Comparison of ENCODE assay signal across 19 cellular contexts in genomic region chr17:83183150-83183820, GRCh38.
A peak's percentile ranks its signal among the peaks of the same experiment; 100 is the strongest.
DNase-seq lines count a peak whose midpoint lies in the region; ATAC-seq, FAIRE-seq and TF ChIP-seq lines count a peak whose summit lies in the region.
"Had no signal": no experiment of that assay in that cellular context is flagged by ENCODE, and none has a peak within 500 bp of the region (broad histone marks: within the 10 kb centered on the region; RNA-seq: fewer than 3 reads in every experiment).

No MANE protein-coding gene starts in this region.

- H3K4me3 ChIP-seq in heart right ventricle, result no peak overlapping the region
- H3K4me3 ChIP-seq in H1 (ENCODE audit: extremely low read depth in 1 of 4, insufficient read depth in 2 of 4, low read depth in 3 of 4, low read length in 4 of 4), result no peak overlapping the region
- H3K4me3 ChIP-seq: HAP-1, heart left ventricle, upper lobe of left lung had no signal

- no peak overlapping the region for H3K4me2 ChIP-seq in H1 (ENCODE audit: insufficient read depth in 1 of 2, low read depth in 2 of 2, low read length in 2 of 2)

- CTCF ChIA-PET in H1 (lab: Charles Lee; ENCODE audit: partially characterized antibody), result no interaction called here

- H3K4me1 ChIP-seq in heart right ventricle (peaks cover 0 to 29% (median 13%) of the 10 kb centered on the region in 9 donors), H1 (replicated peaks in 1 of 4; ENCODE audit: control insufficient read depth in 3 of 4, insufficient read depth in 4 of 4, low read length in 3 of 4) (no peaks in the 10 kb centered on the region)
- H3K4me1 ChIP-seq: HAP-1 had no signal

- TF ChIP-seq CTCF in heart right ventricle (IDR thresholded peaks at IDR 0.05) (no peak), H1 (IDR thresholded peaks at IDR 0.05; ENCODE audit: control extremely low read depth in 1 of 3, insufficient read depth in 1 of 3, low read depth in 1 of 3, low read length in 3 of 3) (no peak)

- peak overlapping the region; percentile 27 for H3K4me3 Mint-ChIP-seq in natural killer cell treated with Interleukin-12 subunit alpha and Interleukin-12 subunit beta and Interleukin-15 and Interleukin-18, amount 100 ng/mL, for 72 hours
- no peak overlapping the region for H3K4me3 Mint-ChIP-seq in activated naive CD8-positive, alpha-beta T cell treated with anti-CD3 and anti-CD28 coated beads for 36 hours
- H3K4me3 Mint-ChIP-seq: nephron progenitor cell, T-cell had no signal

- H3K23ac ChIP-seq in H1 (ENCODE audit: insufficient read length), result no peak overlapping the region

- TF ChIP-seq POLR2A in H1 (IDR thresholded peaks at IDR 0.05; ENCODE audit: control extremely low read depth in 1 of 2, low read depth in 2 of 2, low read length in 2 of 2), result no peak

- H3K4me1 Mint-ChIP-seq in natural killer cell treated with Interleukin-12 subunit alpha and Interleukin-12 subunit beta and Interleukin-15 and Interleukin-18, amount 100 ng/mL, for 72 hours (ENCODE audit: low read depth in 2 of 2), result peaks cover 16 to 28% of the 10 kb centered on the region in 2 donors
- H3K4me1 Mint-ChIP-seq in activated naive CD8-positive, alpha-beta T cell treated with anti-CD3 and anti-CD28 coated beads for 36 hours, result no peaks in the 10 kb centered on the region

- H3K27ac ChIP-seq in heart right ventricle (peak overlapping the region in 2 of 10 donors; percentile 39 to 64), H1 (ENCODE audit: low read depth, low read length) (no peak overlapping the region)

- no peak overlapping the region for H3K14ac ChIP-seq in H1 (ENCODE audit: insufficient read length)

- no peak overlapping the region for H3K4ac ChIP-seq in H1 (replicated peaks; ENCODE audit: insufficient read length, low read depth, low read length)

- WGBS in heart right ventricle, 2 donors, result 74 to 76% methylated on average over 25 of the region's 25 CpGs
- 91% methylated on average over 25 of the region's 25 CpGs; no CpG with 5 or more reads in 1 of the 2 experiments for WGBS in H1 (ENCODE audit: extremely low coverage in 1 of 2, insufficient coverage in 1 of 2, insufficient read length in 1 of 2, insufficient replicate concordance in 2 of 2, low coverage in 1 of 2, low lambda C conversion rate in 2 of 2, missing lambda C conversion rate in 1 of 2), 2 experiments

- no peak overlapping the region for H2BK20ac ChIP-seq in H1 (ENCODE audit: low read length)

- H2BK15ac ChIP-seq in H1 (ENCODE audit: low read length), result no peak overlapping the region

- H3K27me3 ChIP-seq in heart right ventricle (no peaks in the 10 kb centered on the region), H1 (replicated peaks in 1 of 4; ENCODE audit: control insufficient read depth in 3 of 4, extremely low read depth in 1 of 4, insufficient read depth in 3 of 4, low read length in 3 of 4) (no peaks in the 10 kb centered on the region; a peak in 2 of 7 replicates)
- H3K27me3 ChIP-seq: heart left ventricle, upper lobe of left lung had no signal

- H3K27ac Mint-ChIP-seq in natural killer cell treated with Interleukin-12 subunit alpha and Interleukin-12 subunit beta and Interleukin-15 and Interleukin-18, amount 100 ng/mL, for 72 hours, result peak overlapping the region in 1 of 2 donors; percentile 83
- H3K27ac Mint-ChIP-seq in activated naive CD8-positive, alpha-beta T cell treated with anti-CD3 and anti-CD28 coated beads for 36 hours, result no peak overlapping the region
- H3K27ac Mint-ChIP-seq: activated T-helper 2 cell treated with anti-CD3 and anti-CD28 coated beads, Interferon-gamma antibody, Interleukin-2, Interleukin-4, amounts not matched to agents 10 μg/mL and 5 μg/mL and 100 μg/mL, durations not matched to agents 14 hours and 24 hours and 36 hours; T-cell had no signal

- no peak overlapping the region for H2BK120ac ChIP-seq in H1 (replicated peaks; ENCODE audit: low read depth, low read length)

- no peak overlapping the region for H4K5ac ChIP-seq in H1 (ENCODE audit: insufficient read length, low read depth, low read length)

- no peaks in the 10 kb centered on the region for H3K23me2 ChIP-seq in H1 (ENCODE audit: low read depth, low read length)

- no peak for TF ChIP-seq EP300 in H1 (IDR thresholded peaks at IDR 0.05; ENCODE audit: borderline replicate concordance in 1 of 2, low read depth in 2 of 2, low read length in 2 of 2)

- no peak overlapping the region for H3K9ac ChIP-seq in H1 (replicated peaks in 1 of 4; ENCODE audit: extremely low read depth in 1 of 4, low read depth in 3 of 4, low read length in 3 of 4)

- ATAC-seq in heart right ventricle (no peak), GM21717 (IDR thresholded peaks at IDR 0.05; ENCODE audit: unreplicated experiment) (no peak), GM19351 (IDR thresholded peaks at IDR 0.05; ENCODE audit: unreplicated experiment) (no peak)
- ATAC-seq in natural killer cell treated with Interleukin-12 subunit alpha and Interleukin-12 subunit beta and Interleukin-15 and Interleukin-18, amount 100 ng/mL, for 72 hours, result no peak
- ATAC-seq: T-cell had no signal

- H3K36me3 Mint-ChIP-seq in natural killer cell treated with Interleukin-12 subunit alpha and Interleukin-12 subunit beta and Interleukin-15 and Interleukin-18, amount 100 ng/mL, for 72 hours, result peaks cover 4% of the 10 kb centered on the region
- H3K36me3 Mint-ChIP-seq in activated naive CD8-positive, alpha-beta T cell treated with anti-CD3 and anti-CD28 coated beads for 36 hours, result no peaks in the 10 kb centered on the region
- H3K36me3 Mint-ChIP-seq: T-cell had no signal

- no peak overlapping the region for H2BK12ac ChIP-seq in H1 (ENCODE audit: low read depth, low read length)

- H3K27me3 Mint-ChIP-seq in natural killer cell treated with Interleukin-12 subunit alpha and Interleukin-12 subunit beta and Interleukin-15 and Interleukin-18, amount 100 ng/mL, for 72 hours, result peaks cover 0 to 4% of the 10 kb centered on the region in 2 donors
- no peaks in the 10 kb centered on the region for H3K27me3 Mint-ChIP-seq in activated naive CD8-positive, alpha-beta T cell treated with anti-CD3 and anti-CD28 coated beads for 36 hours
- H3K27me3 Mint-ChIP-seq: T-cell had no signal

- DNase-seq in cardiac septum (ENCODE audit: low spot score) (peak; percentile 47), heart right ventricle (no peak), H1 (ENCODE audit: low read depth in 1 of 2, low spot score in 2 of 2) (peak in 1 of 2 experiments; percentile 17)
- no peak for DNase-seq in natural killer cell treated with Interleukin-12 subunit alpha and Interleukin-12 subunit beta and Interleukin-15 and Interleukin-18, amount 100 ng/mL, for 72 hours (ENCODE audit: low spot score)
- no peak for DNase-seq in activated naive CD8-positive, alpha-beta T cell treated with anti-CD3 and anti-CD28 coated beads for 36 hours
- DNase-seq: amniotic stem cell; EL; mesendoderm; NCI-H2029; NCI-H446 treated with DMSO at 0.1 percent for 48 hours; stimulated activated naive CD4-positive, alpha-beta T cell had no signal

- no peak overlapping the region for H2AK5ac ChIP-seq in H1 (ENCODE audit: low read depth, low read length)

- H4K20me1 ChIP-seq in H1 (replicated peaks in 1 of 2; ENCODE audit: control insufficient read depth in 1 of 2, insufficient read depth in 2 of 2, low read length in 2 of 2), result no peaks in the 10 kb centered on the region

- no peaks in the 10 kb centered on the region for H3K79me1 ChIP-seq in H1 (ENCODE audit: low read depth, low read length)

- intact Hi-C loops in cardiac septum (cut with DNase I) (no loop called here), heart right ventricle (cut with DNase I) (no loop called here)

- peak overlapping the region; percentile 51; the same call in 1 of the 2 replicates for H4K8ac ChIP-seq in H1 (ENCODE audit: extremely low read depth, insufficient read depth, low read length)

- POLR2A ChIA-PET in H1 (lab: Charles Lee; ENCODE audit: partially characterized antibody), result no interaction called here

- H3K9me3 Mint-ChIP-seq in natural killer cell treated with Interleukin-12 subunit alpha and Interleukin-12 subunit beta and Interleukin-15 and Interleukin-18, amount 100 ng/mL, for 72 hours, result no peaks in the 10 kb centered on the region
- peaks cover 3% of the 10 kb centered on the region for H3K9me3 Mint-ChIP-seq in activated naive CD8-positive, alpha-beta T cell treated with anti-CD3 and anti-CD28 coated beads for 36 hours

- no peak overlapping the region for H4K91ac ChIP-seq in H1 (replicated peaks; ENCODE audit: insufficient read length, low read length)

- no peaks in the 10 kb centered on the region for H3K79me2 ChIP-seq in H1 (ENCODE audit: control insufficient read depth in 1 of 2, insufficient read depth in 2 of 2, low read length in 2 of 2)

- no peak overlapping the region for H2BK5ac ChIP-seq in H1 (ENCODE audit: low read depth, low read length)

- H3K9me3 ChIP-seq in heart right ventricle, result peaks cover 0 to 6% (median 5%) of the 10 kb centered on the region in 11 donors
- peaks cover 72 to 86% of the 10 kb centered on the region in 2 experiments for H3K9me3 ChIP-seq in H1 (ENCODE audit: insufficient read depth in 2 of 2, low read depth in 1 of 2, low read length in 1 of 2)
- H3K9me3 ChIP-seq: HAP-1, upper lobe of left lung had no signal

- no peak overlapping the region for H2AFZ ChIP-seq in H1 (ENCODE audit: low read length)

- no peak overlapping the region for H3K56ac ChIP-seq in H1 (replicated peaks; ENCODE audit: insufficient read length, low read depth, low read length)

- H3K18ac ChIP-seq in H1 (ENCODE audit: extremely low read depth, low read length), result no peak overlapping the region

- H3K36me3 ChIP-seq in heart right ventricle (no peaks in the 10 kb centered on the region), H1 (ENCODE audit: control insufficient read depth in 2 of 4, insufficient read depth in 4 of 4, low read length in 3 of 4) (no peaks in the 10 kb centered on the region)
- H3K36me3 ChIP-seq: HAP-1, heart left ventricle, upper lobe of left lung had no signal

- TF ChIP-seq RAD21 in H1 (IDR thresholded peaks at IDR 0.05 in 1 of 2, conservative IDR thresholded peaks at IDR 0.05 in 1 of 2; ENCODE audit: low read depth in 2 of 2, low read length in 2 of 2), result no peak

- no peak for FAIRE-seq in H1 (lab: Jason Lieb, UNC)

TF ChIP-seq in H1, 55 proteins besides CTCF, POLR2A, EP300 and RAD21 (continues in another document):
- no peak for TF ChIP-seq NANOG (IDR thresholded peaks at IDR 0.05; ENCODE audit: insufficient read depth, low read depth, low read length, poor library complexity, severe bottlenecking)
- TF ChIP-seq RNF2 (IDR thresholded peaks at IDR 0.05; ENCODE audit: borderline replicate concordance, low read depth, low read length, missing control alignments, poor library complexity, severe bottlenecking), result no peak
- no peak for TF ChIP-seq BRCA1 (IDR thresholded peaks at IDR 0.05; ENCODE audit: low read depth, low read length)
- no peak for TF ChIP-seq CEBPB (IDR thresholded peaks at IDR 0.05; ENCODE audit: low read depth, low read length)
- TF ChIP-seq E2F6 (IDR thresholded peaks at IDR 0.05), result no peak
- TF ChIP-seq FOSL1 (IDR thresholded peaks at IDR 0.05; ENCODE audit: insufficient read depth, low read depth, low read length), result no peak
